1 cellular context compared by ENCODE assay signal in genomic region chrX:136261316-136261715, GRCh38.
TF ChIP-seq lines count a peak whose summit lies in the region.

No MANE protein-coding gene starts in this region.

TF ChIP-seq in A549, 52 proteins besides CTCF, POLR2A, EP300 and RAD21 (continued from another document):
- TF ChIP-seq, protein P1, sequence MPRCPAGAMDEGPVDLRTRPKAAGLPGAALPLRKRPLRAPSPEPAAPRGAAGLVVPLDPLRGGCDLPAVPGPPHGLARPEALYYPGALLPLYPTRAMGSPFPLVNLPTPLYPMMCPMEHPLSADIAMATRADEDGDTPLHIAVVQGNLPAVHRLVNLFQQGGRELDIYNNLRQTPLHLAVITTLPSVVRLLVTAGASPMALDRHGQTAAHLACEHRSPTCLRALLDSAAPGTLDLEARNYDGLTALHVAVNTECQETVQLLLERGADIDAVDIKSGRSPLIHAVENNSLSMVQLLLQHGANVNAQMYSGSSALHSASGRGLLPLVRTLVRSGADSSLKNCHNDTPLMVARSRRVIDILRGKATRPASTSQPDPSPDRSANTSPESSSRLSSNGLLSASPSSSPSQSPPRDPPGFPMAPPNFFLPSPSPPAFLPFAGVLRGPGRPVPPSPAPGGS (IDR thresholded peaks at IDR 0.05): no peak
- TF ChIP-seq SMC3 (IDR thresholded peaks at IDR 0.05): no peak
TF ChIP-seq in A549: peak in this region for 0.
